Comparison of ENCODE assay signal across 23 cellular contexts in the genomic region with DNA sequence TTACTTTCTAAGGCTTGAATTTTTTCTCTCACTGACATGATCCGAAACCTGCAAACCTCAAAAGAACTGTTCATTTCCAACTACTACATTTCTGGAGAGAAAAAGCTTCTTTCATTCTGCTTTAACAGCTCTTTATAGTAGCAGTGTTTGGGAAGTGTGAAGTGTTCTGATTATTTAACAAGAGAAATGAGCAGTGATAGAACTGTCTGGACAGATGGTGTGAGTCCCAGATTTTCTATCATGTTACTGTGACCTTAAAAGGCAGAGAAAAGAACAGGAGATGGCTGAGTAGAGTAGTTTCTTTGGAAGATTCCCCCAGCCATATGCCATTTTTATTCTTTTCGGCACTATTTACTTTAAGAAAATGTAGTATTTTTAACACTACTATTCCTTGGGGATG. TPM values are rescaled to one million over a fixed set of nuclear protein-coding genes. Genes with fewer than 3 reads are reported as not detected.
DNase-seq lines count a peak whose midpoint lies in the region; ATAC-seq and TF ChIP-seq lines count a peak whose summit lies in the region.
"Had no signal": no experiment of that assay in that cellular context is flagged by ENCODE, and none has a peak within 500 bp of the region (broad histone marks: within the 10 kb centered on the region; RNA-seq: fewer than 3 reads in every experiment).

No MANE protein-coding gene starts in this region.

- intact Hi-C loops in prostate gland (cut with DNase I): no loop called here

- DNase-seq in NCI-H1694 (lab: John Stamatoyannopoulos, UW) (peak; percentile 18), NCI-H1694 treated with DMSO at 0.1 percent for 48 hours (lab: John Stamatoyannopoulos, UW) (no peak), NCI-H82 (lab: John Stamatoyannopoulos, UW) (peak; percentile 69), medulla oblongata (ENCODE audit: extremely low spot score) (peak; percentile 4), prostate gland (ENCODE audit: low spot score) (no peak), NCI-H128 (lab: John Stamatoyannopoulos, UW; ENCODE audit: unreplicated experiment) (no peak)
- DNase-seq: BE2C; Calu3; CD8-positive, alpha-beta memory T cell; NCI-H1048; NCI-H1417 treated with DMSO at 0.1 percent for 48 hours; NCI-H187 treated with DMSO at 0.1 percent for 48 hours; NCI-H446 treated with DMSO at 0.1 percent for 48 hours; NK-92 treated with Interleukin-12 subunit alpha and Interleukin-12 subunit beta, amount 100 ng/mL, for 24 hours; PC-3; SJCRH30 had no signal

- ATAC-seq in HG03159 (IDR thresholded peaks at IDR 0.05; ENCODE audit: unreplicated experiment): no peak
- ATAC-seq: HCT116, PC-3, Right ventricle myocardium inferior, SK-N-SH treated with all-trans-retinoic acid at 6 μM for 48 hours had no signal

- 90% methylated on average over 2 of the region's 2 CpGs for WGBS in prostate gland

- H3K4me3 ChIP-seq in prostate gland: no peak overlapping the region
- H3K4me3 ChIP-seq: SJCRH30 had no signal

- H3K27me3 ChIP-seq in prostate gland (replicated peaks; ENCODE audit: insufficient read depth): no peaks in the 10 kb centered on the region
- H3K27me3 ChIP-seq: BE2C, SJCRH30 had no signal

- H3K9me3 ChIP-seq in prostate gland: no peaks in the 10 kb centered on the region
- H3K9me3 ChIP-seq: BE2C had no signal

- no peak overlapping the region for H3K27ac ChIP-seq in prostate gland
- H3K27ac ChIP-seq: 22Rv1, HL-60, KMS-11, SJCRH30 had no signal

- no peaks in the 10 kb centered on the region for H3K4me1 ChIP-seq in prostate gland (replicated peaks)
- H3K4me1 ChIP-seq: BE2C, SJCRH30 had no signal

- TF ChIP-seq POLR2A in prostate gland (IDR thresholded peaks at IDR 0.05): no peak

- H3K36me3 ChIP-seq in prostate gland: no peaks in the 10 kb centered on the region
- H3K36me3 ChIP-seq: BE2C, SJCRH30 had no signal

- no peak for TF ChIP-seq CTCF in prostate gland (IDR thresholded peaks at IDR 0.05)

RNA-seq across cellular contexts. Expression of a gene that starts 41.3 kb away (rescaled TPM):
- not detected for total RNA-seq in prostate gland
- total RNA-seq: Calu3, PC-3, Right ventricle myocardium inferior, SJCRH30 had no signal

Comparison
In these comparisons a context has a peak if more than half of its experiments do, and no peak if none do; other contexts are left out.
1. DNase-seq: peak in NCI-H1694 (single experiment), NCI-H82 (single experiment) and medulla oblongata (single experiment); none in NCI-H1694 treated with DMSO at 0.1 percent for 48 hours (single experiment), prostate gland (single experiment) and NCI-H128 (single experiment).